ENCODE assay signal across 11 cellular contexts in the genomic region with DNA sequence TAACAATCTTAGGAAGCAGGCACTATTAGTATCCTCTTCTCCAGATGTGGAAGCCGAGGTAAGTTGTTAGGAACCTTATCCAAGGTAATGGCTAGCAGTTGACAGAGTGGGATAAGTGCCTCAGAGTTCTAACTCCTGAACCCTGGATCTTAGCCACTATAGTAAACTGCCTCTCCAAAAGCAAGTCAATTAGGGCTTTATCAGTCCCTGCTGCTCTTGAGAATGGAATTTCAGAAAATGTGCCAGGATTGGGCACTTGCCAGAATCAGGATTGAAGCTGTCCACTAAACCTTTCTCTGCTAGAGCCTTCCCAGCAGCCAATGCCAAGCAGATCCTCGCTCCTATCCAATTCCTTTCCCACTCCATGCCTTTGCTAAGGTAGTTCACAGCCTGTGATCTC.
"Had no signal": no experiment of that assay in that cellular context is flagged by ENCODE, and none has a peak within 500 bp of the region (broad histone marks: within the 10 kb centered on the region; RNA-seq: fewer than 3 reads in every experiment).

No MANE protein-coding gene starts in this region.

- H3K9me3 ChIP-seq: adrenal gland had no signal

- ATAC-seq: naive thymus-derived CD8-positive, alpha-beta T cell; stimulated activated naive B cell treated with anti-CD40 and anti-IgM and Interleukin-4, amounts not matched to agents 10 μg/mL and 1 μg/mL and 100 μg/mL, for 72 hours; WTC11 had no signal

- H3K27ac ChIP-seq: adrenal gland, neural progenitor cell had no signal

- H3K4me3 ChIP-seq: adrenal gland, neural progenitor cell had no signal

- DNase-seq: activated naive CD4-positive, alpha-beta T cell; activated T-cell treated with anti-CD3 and anti-CD28 coated beads, Interleukin-2, amount 50 U/mL, for 24 hours; naive thymus-derived CD8-positive, alpha-beta T cell; posterior cingulate gyrus; stimulated activated CD4-positive, alpha-beta T cell treated with anti-CD3 and anti-CD28 coated beads, Interleukin-2, amount 100 ng/mL, for 48 hours; stimulated activated CD8-positive, alpha-beta memory T cell treated with anti-CD3 and anti-CD28 coated beads, Interleukin-4, amount 100 ng/mL, for 48 hours; stimulated activated naive B cell treated with anti-CD40 and anti-IgM and Interleukin-4, amounts not matched to agents 10 μg/mL and 1 μg/mL and 100 μg/mL, for 72 hours; T1000 had no signal

- H3K4me1 ChIP-seq: adrenal gland, neural progenitor cell had no signal

- H3K27me3 ChIP-seq: adrenal gland, neural progenitor cell had no signal

- H3K36me3 ChIP-seq: adrenal gland, neural progenitor cell had no signal
